1 cellular context compared by ENCODE assay signal in the genomic region with DNA sequence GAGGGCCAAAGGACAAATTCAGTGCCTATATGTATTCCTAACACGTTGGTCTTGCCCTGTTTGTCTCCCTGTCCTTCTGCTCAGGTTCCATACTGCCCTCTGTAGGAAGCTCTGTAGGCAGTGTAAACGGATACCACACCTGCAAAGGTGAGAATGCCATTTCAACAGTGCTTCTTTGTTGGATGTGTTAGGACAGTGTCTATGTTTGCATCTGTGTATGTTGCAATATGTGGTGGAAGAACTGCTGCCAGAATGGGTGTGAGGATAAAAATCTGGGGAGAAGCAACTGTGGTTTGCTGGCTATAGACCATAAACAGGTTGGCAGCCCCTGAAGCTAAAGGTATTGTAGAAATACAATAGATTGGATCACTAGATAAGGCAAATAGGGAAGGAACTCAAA.
TF ChIP-seq lines count a peak whose summit lies in the region.

No MANE protein-coding gene starts in this region.

TF ChIP-seq in GM12878, 131 proteins besides CTCF, POLR2A, EP300 and RAD21 (continued from another document):
- TF ChIP-seq GATAD2B (conservative IDR thresholded peaks at IDR 0.05; ENCODE audit: low read depth) (no peak), RAD51 (IDR thresholded peaks at IDR 0.05) (no peak)
TF ChIP-seq in GM12878: peak in this region for 0.
